In the genomic region with DNA sequence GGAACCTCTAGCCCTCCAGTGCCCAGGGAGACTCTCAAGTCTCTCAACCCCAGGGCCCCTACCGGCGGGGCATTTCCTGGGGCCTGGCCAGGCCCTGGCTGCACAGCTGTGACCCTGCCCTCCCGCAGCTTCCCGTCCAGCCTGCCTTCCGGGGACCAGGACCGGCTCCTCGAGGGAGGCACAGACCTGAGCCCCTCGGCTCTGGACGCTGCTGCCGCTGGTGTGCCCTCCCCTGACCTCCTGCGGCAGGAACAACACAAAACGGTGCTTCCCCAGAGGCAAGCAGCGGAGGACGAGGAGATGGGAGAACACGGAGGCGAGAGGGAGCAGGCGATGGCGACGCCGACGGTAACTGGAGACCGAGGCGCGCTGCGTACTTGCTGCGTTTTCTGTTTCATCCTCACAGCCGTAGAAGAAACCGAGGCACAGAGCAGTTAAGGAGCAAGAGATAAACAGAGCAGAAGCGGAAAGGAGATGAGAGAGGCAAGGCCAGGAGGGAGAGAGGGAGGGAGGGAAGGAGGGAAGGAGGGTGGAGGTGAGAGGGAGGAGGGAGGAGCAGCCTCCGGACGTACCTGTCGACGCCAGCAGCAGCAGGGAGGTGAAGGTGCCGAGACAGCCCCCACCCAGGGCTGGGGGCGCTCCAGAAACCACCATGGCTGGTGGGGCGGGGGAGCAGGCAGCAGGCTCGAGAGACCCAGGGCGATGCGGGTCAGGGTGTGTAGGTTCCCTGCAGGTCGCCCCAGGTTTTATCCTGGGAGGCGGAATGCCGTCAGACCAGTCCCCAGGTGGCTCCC, we compare ENCODE assay signal across 1 cellular context.
TF ChIP-seq lines count a peak whose summit lies in the region.

A gene with protein sequence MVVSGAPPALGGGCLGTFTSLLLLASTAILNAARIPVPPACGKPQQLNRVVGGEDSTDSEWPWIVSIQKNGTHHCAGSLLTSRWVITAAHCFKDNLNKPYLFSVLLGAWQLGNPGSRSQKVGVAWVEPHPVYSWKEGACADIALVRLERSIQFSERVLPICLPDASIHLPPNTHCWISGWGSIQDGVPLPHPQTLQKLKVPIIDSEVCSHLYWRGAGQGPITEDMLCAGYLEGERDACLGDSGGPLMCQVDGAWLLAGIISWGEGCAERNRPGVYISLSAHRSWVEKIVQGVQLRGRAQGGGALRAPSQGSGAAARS (minus strand): TSS at position 720 of the 794 bp plus-strand sequence. CDS start 66 bp downstream, at position 654.

TF ChIP-seq in HEK293, 187 proteins besides CTCF, POLR2A, EP300 and RAD21 (continued from another document):
- TF ChIP-seq, protein P1, sequence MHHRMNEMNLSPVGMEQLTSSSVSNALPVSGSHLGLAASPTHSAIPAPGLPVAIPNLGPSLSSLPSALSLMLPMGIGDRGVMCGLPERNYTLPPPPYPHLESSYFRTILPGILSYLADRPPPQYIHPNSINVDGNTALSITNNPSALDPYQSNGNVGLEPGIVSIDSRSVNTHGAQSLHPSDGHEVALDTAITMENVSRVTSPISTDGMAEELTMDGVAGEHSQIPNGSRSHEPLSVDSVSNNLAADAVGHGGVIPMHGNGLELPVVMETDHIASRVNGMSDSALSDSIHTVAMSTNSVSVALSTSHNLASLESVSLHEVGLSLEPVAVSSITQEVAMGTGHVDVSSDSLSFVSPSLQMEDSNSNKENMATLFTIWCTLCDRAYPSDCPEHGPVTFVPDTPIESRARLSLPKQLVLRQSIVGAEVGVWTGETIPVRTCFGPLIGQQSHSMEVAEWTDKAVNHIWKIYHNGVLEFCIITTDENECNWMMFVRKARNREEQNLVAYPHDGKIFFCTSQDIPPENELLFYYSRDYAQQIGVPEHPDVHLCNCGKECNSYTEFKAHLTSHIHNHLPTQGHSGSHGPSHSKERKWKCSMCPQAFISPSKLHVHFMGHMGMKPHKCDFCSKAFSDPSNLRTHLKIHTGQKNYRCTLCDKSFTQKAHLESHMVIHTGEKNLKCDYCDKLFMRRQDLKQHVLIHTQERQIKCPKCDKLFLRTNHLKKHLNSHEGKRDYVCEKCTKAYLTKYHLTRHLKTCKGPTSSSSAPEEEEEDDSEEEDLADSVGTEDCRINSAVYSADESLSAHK (tag by site-specific recombination; IDR thresholded peaks at IDR 0.05), result peak; percentile 84
- TF ChIP-seq, protein P2, sequence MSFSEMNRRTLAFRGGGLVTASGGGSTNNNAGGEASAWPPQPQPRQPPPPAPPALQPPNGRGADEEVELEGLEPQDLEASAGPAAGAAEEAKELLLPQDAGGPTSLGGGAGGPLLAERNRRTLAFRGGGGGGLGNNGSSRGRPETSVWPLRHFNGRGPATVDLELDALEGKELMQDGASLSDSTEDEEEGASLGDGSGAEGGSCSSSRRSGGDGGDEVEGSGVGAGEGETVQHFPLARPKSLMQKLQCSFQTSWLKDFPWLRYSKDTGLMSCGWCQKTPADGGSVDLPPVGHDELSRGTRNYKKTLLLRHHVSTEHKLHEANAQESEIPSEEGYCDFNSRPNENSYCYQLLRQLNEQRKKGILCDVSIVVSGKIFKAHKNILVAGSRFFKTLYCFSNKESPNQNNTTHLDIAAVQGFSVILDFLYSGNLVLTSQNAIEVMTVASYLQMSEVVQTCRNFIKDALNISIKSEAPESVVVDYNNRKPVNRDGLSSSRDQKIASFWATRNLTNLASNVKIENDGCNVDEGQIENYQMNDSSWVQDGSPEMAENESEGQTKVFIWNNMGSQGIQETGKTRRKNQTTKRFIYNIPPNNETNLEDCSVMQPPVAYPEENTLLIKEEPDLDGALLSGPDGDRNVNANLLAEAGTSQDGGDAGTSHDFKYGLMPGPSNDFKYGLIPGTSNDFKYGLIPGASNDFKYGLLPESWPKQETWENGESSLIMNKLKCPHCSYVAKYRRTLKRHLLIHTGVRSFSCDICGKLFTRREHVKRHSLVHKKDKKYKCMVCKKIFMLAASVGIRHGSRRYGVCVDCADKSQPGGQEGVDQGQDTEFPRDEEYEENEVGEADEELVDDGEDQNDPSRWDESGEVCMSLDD (tag by site-specific recombination; IDR thresholded peaks at IDR 0.05), result no peak
- peak; percentile 46 for TF ChIP-seq EGR2 (tag by site-specific recombination; IDR thresholded peaks at IDR 0.05; ENCODE audit: low read depth)
